8 cellular contexts compared by ENCODE assay signal in genomic region chr2:85602476-85603234, GRCh38. TPM values are rescaled to one million over a fixed set of nuclear protein-coding genes. Genes with fewer than 3 reads are reported as not detected.
DNase-seq lines count a peak whose midpoint lies in the region; ATAC-seq and TF ChIP-seq lines count a peak whose summit lies in the region.

Gene TMEM150A, minus strand, starts transcription at chr2:85602698. Its CDS starts 750 bp downstream, at chr2:85601948.

- H3K4me3 ChIP-seq in kidney epithelial cell (ENCODE audit: low read depth, low read length) = peak within 1 kb of the TSS; percentile 61

- peak; percentile 93 for DNase-seq in AG08396 (ENCODE audit: low spot score)
- peak; percentile 54 to 90 for DNase-seq in NCI-H446 (lab: John Stamatoyannopoulos, UW)
- DNase-seq in activated CD4-positive, alpha-beta T cell treated with anti-CD3 and anti-CD28 coated beads for 1 hour = peak; percentile 79
- DNase-seq in cerebellum (ENCODE audit: low spot score) = peak; percentile 94
- peak; percentile 63 for DNase-seq in kidney epithelial cell (ENCODE audit: low read depth)
- DNase-seq in stimulated activated CD4-positive, alpha-beta T cell treated with anti-CD3 and anti-CD28 coated beads, Interleukin-15, amount 100 ng/mL, for 48 hours (ENCODE audit: low read depth in 2 of 2) = peak; percentile 71 to 86

- ATAC-seq in GM18870 (IDR thresholded peaks at IDR 0.05; ENCODE audit: unreplicated experiment) (peak; percentile 72), HG03103 (IDR thresholded peaks at IDR 0.05; ENCODE audit: low read depth, unreplicated experiment) (peak; percentile 94)

- no peaks in the 10 kb centered on the region for H3K27me3 ChIP-seq in kidney epithelial cell (ENCODE audit: control insufficient read depth, insufficient read depth, low read length)

- TF ChIP-seq CTCF in kidney epithelial cell (IDR thresholded peaks at IDR 0.05; ENCODE audit: insufficient read depth, low read length, poor library complexity, severe bottlenecking) = peak; percentile 10

- no peaks in the 10 kb centered on the region for H3K36me3 ChIP-seq in kidney epithelial cell (ENCODE audit: control insufficient read depth, insufficient read depth, low read length)

RNA-seq across cellular contexts. Expression of gene TMEM150A, which starts in this region (rescaled TPM):
- 6.3 TPM for total RNA-seq in cerebellum
- total RNA-seq in kidney epithelial cell = 19.1 and 24.4 TPM in 2 replicates

Comparison
In these comparisons a context has a peak if more than half of its experiments do, and no peak if none do; other contexts are left out.
1. Peak in every context shown above with its lines: DNase-seq, ATAC-seq and H3K4me3 ChIP-seq.